2 cellular contexts compared by ENCODE assay signal in the genomic region with DNA sequence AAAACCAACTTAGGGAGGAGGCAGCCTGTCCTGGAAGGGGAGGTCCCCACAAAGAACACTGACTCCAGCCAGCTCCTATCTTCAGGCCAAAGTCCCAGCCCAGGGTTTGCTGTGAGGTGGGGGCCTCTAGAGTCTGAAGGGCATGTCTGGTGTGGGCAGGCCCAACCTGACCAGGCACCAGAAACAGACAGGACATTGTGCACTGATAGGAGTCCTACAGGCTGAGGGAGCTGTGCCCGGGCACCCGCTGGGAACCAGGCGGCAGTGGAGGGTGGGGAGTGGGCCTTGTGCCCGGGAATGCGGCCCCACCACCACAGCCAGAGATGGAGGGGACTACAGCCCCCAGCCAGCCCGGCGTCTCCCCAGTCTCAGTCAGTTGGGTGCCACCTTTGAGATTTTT.
TF ChIP-seq lines count a peak whose summit lies in the region.

No MANE protein-coding gene starts in this region.

TF ChIP-seq in SK-N-SH, 30 proteins besides CTCF, POLR2A, EP300 and RAD21 (continued from another document):
- TF ChIP-seq, protein P1, sequence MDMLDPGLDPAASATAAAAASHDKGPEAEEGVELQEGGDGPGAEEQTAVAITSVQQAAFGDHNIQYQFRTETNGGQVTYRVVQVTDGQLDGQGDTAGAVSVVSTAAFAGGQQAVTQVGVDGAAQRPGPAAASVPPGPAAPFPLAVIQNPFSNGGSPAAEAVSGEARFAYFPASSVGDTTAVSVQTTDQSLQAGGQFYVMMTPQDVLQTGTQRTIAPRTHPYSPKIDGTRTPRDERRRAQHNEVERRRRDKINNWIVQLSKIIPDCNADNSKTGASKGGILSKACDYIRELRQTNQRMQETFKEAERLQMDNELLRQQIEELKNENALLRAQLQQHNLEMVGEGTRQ (IDR thresholded peaks at IDR 0.05; ENCODE audit: borderline replicate concordance, low read depth, low read length): no peak
- TF ChIP-seq FOXJ3 (CRISPR knock-in tag; IDR thresholded peaks at IDR 0.05) (no peak), TAF1 (IDR thresholded peaks at IDR 0.05; ENCODE audit: borderline replicate concordance, low read depth, low read length) (no peak)
TF ChIP-seq in SK-N-SH: peak in this region for 0.

TF ChIP-seq in SK-N-SH treated with all-trans-retinoic acid at 6 μM for 48 hours, 23 proteins besides CTCF, POLR2A, EP300 and RAD21 (continued from another document):
- TF ChIP-seq, protein P2, sequence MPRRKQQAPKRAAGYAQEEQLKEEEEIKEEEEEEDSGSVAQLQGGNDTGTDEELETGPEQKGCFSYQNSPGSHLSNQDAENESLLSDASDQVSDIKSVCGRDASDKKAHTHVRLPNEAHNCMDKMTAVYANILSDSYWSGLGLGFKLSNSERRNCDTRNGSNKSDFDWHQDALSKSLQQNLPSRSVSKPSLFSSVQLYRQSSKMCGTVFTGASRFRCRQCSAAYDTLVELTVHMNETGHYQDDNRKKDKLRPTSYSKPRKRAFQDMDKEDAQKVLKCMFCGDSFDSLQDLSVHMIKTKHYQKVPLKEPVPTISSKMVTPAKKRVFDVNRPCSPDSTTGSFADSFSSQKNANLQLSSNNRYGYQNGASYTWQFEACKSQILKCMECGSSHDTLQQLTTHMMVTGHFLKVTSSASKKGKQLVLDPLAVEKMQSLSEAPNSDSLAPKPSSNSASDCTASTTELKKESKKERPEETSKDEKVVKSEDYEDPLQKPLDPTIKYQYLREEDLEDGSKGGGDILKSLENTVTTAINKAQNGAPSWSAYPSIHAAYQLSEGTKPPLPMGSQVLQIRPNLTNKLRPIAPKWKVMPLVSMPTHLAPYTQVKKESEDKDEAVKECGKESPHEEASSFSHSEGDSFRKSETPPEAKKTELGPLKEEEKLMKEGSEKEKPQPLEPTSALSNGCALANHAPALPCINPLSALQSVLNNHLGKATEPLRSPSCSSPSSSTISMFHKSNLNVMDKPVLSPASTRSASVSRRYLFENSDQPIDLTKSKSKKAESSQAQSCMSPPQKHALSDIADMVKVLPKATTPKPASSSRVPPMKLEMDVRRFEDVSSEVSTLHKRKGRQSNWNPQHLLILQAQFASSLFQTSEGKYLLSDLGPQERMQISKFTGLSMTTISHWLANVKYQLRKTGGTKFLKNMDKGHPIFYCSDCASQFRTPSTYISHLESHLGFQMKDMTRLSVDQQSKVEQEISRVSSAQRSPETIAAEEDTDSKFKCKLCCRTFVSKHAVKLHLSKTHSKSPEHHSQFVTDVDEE (CRISPR knock-in tag; IDR thresholded peaks at IDR 0.05): no peak
- TF ChIP-seq TOX (CRISPR knock-in tag; IDR thresholded peaks at IDR 0.05; ENCODE audit: borderline replicate concordance) (no peak), ZNF565 (CRISPR knock-in tag; conservative IDR thresholded peaks at IDR 0.05; ENCODE audit: low read depth) (no peak), ISL1 (CRISPR knock-in tag; IDR thresholded peaks at IDR 0.05) (no peak), CSDC2 (CRISPR knock-in tag; IDR thresholded peaks at IDR 0.05) (no peak), TCF4 (CRISPR knock-in tag; IDR thresholded peaks at IDR 0.05; ENCODE audit: borderline replicate concordance) (no peak)
- TF ChIP-seq, protein P3, sequence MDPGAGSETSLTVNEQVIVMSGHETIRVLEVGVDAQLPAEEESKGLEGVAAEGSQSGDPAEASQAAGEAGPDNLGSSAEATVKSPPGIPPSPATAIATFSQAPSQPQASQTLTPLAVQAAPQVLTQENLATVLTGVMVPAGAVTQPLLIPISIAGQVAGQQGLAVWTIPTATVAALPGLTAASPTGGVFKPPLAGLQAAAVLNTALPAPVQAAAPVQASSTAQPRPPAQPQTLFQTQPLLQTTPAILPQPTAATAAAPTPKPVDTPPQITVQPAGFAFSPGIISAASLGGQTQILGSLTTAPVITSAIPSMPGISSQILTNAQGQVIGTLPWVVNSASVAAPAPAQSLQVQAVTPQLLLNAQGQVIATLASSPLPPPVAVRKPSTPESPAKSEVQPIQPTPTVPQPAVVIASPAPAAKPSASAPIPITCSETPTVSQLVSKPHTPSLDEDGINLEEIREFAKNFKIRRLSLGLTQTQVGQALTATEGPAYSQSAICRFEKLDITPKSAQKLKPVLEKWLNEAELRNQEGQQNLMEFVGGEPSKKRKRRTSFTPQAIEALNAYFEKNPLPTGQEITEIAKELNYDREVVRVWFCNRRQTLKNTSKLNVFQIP (CRISPR knock-in tag; IDR thresholded peaks at IDR 0.05; ENCODE audit: borderline replicate concordance, low read depth): no peak
TF ChIP-seq in SK-N-SH treated with all-trans-retinoic acid at 6 μM for 48 hours: peak in this region for 0.
